8 cellular contexts compared by ENCODE assay signal in the genomic region with DNA sequence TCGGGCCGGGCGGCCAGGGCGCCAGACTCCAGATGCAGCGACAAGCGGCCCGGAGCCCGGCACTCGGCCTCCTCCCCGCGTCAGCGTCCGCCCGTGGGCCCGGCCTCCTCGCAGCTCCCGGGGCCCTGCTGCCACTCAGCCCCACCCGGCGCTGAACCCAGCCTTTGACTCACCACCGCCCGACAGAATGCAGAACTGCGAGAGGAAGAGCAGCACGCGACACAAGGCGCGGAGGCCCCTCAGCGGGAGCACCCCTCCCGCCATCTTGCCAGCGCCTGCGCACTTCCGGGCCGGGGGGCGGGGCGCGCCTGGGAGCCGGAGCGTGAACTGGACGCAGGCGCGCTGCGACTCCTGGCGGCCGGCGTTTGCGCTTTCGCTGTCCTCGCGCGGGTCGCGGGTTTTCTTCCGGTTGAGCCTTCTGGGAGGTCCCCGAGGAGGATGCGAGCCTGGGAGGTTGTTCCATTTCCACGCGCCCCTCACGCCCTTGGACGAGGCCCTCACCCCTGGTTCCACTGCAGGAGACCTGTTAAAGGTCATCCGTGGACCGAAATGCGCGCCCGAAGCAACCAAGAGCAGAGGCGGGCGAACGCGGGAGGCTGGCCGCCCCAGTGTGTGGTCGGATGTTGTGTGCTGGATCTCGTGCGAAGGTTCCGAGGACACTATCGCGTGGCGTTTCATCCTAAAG. TPM values are rescaled to one million over a fixed set of nuclear protein-coding genes. Genes with fewer than 3 reads are reported as not detected.
DNase-seq lines count a peak whose midpoint lies in the region; ATAC-seq and TF ChIP-seq lines count a peak whose summit lies in the region.

A gene with protein sequence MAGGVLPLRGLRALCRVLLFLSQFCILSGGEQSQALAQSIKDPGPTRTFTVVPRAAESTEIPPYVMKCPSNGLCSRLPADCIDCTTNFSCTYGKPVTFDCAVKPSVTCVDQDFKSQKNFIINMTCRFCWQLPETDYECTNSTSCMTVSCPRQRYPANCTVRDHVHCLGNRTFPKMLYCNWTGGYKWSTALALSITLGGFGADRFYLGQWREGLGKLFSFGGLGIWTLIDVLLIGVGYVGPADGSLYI (minus strand): TSS at position 284 of the 685 bp plus-strand sequence. CDS start 20 bp downstream, at position 264.

- H3K9me3 ChIP-seq in adipocyte (ENCODE audit: control insufficient read depth, low read length) (no peaks in the 10 kb centered on the region), heart left ventricle (no peaks in the 10 kb centered on the region), upper lobe of right lung (no peaks in the 10 kb centered on the region)

- H3K4me3 ChIP-seq in adipocyte (ENCODE audit: low read length) (peak within 1 kb of the TSS; percentile 95), heart left ventricle (peak within 1 kb of the TSS; percentile 72 to 92 (median 87)), upper lobe of right lung (peak within 1 kb of the TSS; percentile 89)

- peak within 1 kb of the TSS; percentile 91 to 100 (median 97) for H3K27ac ChIP-seq in heart left ventricle
- peak within 1 kb of the TSS; percentile 97 for H3K27ac ChIP-seq in upper lobe of right lung

- intact Hi-C loops in heart left ventricle (cut with DNase I) (loop anchor here in 1 of 10 donors (5.0 kb wide), 1 partner anchor 70 kb away; a partner anchor contains a TSS), posterior vena cava (cut with DNase I) (loop anchor here (5.0 kb wide), 2 partner anchors 350 to 355 kb away; a partner anchor contains a TSS), upper lobe of right lung (cut with DNase I) (no loop called here)

- ATAC-seq in HG02759 (IDR thresholded peaks at IDR 0.05; ENCODE audit: unreplicated experiment) (peak; percentile 90), heart left ventricle (peak; percentile 90 to 96 (median 95)), upper lobe of right lung (peak; percentile 98)

- H3K27me3 ChIP-seq in adipocyte (replicated peaks; ENCODE audit: control insufficient read depth, insufficient read depth, low read length): no peaks in the 10 kb centered on the region
- H3K27me3 ChIP-seq in heart left ventricle: no peaks in the 10 kb centered on the region
- H3K27me3 ChIP-seq in upper lobe of right lung: no peaks in the 10 kb centered on the region

- H3K4me1 ChIP-seq in adipocyte (ENCODE audit: control insufficient read depth, insufficient read depth, low read length) (peaks cover 32% of the 10 kb centered on the region), heart left ventricle (peaks cover 0 to 40% (median 31%) of the 10 kb centered on the region in 12 donors), upper lobe of right lung (peaks cover 29% of the 10 kb centered on the region)

- peaks cover 23% of the 10 kb centered on the region for H3K36me3 ChIP-seq in adipocyte (ENCODE audit: control insufficient read depth, insufficient read depth, low read length, severe bottlenecking)
- peaks cover 0 to 55% (median 36%) of the 10 kb centered on the region in 9 donors for H3K36me3 ChIP-seq in heart left ventricle
- H3K36me3 ChIP-seq in upper lobe of right lung: peaks cover 32% of the 10 kb centered on the region

- peak; percentile 47 to 92 for TF ChIP-seq POLR2A in heart left ventricle (IDR thresholded peaks at IDR 0.05)

- 0% methylated on average over 45 to 75 of the region's 75 CpGs for WGBS in heart left ventricle, 4 donors

- peak within 1 kb of the TSS; percentile 93 for H3K9ac ChIP-seq in adipocyte (ENCODE audit: low read length)

- TF ChIP-seq CTCF in GM12874 (IDR thresholded peaks at IDR 0.05; ENCODE audit: insufficient read depth, low read depth, low read length): peak; percentile 70
- peak; percentile 75 to 95 (median 89) for TF ChIP-seq CTCF in heart left ventricle (IDR thresholded peaks at IDR 0.05)
- TF ChIP-seq CTCF in upper lobe of right lung (IDR thresholded peaks at IDR 0.05): peak; percentile 81

- DNase-seq in NCI-H128 (lab: John Stamatoyannopoulos, UW; ENCODE audit: unreplicated experiment) (peak; percentile 53), SW480 (ENCODE audit: low spot score) (peak; percentile 92), adipocyte (ENCODE audit: low read depth) (peak; percentile 98), heart left ventricle (peak; percentile 95 to 97 (median 96)), posterior vena cava (ENCODE audit: low spot score) (peak; percentile 98), upper lobe of right lung (peak; percentile 98)

RNA-seq across cellular contexts. Expression of the gene that starts here (rescaled TPM):
- total RNA-seq in heart left ventricle: 10 to 100 TPM; 43.7 to 60.4 (median 49.5) TPM
- 10 to 100 TPM; 46.2 to 63.8 TPM for polyA plus RNA-seq in heart left ventricle
- 10 to 100 TPM; 39.9 to 44.1 TPM for total RNA-seq in posterior vena cava
- 47.4 TPM for total RNA-seq in upper lobe of right lung

Comparison
In these comparisons a context has a peak if more than half of its experiments do, and no peak if none do; other contexts are left out.
1. Peak in every context shown above with its lines: DNase-seq, ATAC-seq, H3K4me3 ChIP-seq and H3K27ac ChIP-seq.